8 cellular contexts compared by ENCODE assay signal in the genomic region with DNA sequence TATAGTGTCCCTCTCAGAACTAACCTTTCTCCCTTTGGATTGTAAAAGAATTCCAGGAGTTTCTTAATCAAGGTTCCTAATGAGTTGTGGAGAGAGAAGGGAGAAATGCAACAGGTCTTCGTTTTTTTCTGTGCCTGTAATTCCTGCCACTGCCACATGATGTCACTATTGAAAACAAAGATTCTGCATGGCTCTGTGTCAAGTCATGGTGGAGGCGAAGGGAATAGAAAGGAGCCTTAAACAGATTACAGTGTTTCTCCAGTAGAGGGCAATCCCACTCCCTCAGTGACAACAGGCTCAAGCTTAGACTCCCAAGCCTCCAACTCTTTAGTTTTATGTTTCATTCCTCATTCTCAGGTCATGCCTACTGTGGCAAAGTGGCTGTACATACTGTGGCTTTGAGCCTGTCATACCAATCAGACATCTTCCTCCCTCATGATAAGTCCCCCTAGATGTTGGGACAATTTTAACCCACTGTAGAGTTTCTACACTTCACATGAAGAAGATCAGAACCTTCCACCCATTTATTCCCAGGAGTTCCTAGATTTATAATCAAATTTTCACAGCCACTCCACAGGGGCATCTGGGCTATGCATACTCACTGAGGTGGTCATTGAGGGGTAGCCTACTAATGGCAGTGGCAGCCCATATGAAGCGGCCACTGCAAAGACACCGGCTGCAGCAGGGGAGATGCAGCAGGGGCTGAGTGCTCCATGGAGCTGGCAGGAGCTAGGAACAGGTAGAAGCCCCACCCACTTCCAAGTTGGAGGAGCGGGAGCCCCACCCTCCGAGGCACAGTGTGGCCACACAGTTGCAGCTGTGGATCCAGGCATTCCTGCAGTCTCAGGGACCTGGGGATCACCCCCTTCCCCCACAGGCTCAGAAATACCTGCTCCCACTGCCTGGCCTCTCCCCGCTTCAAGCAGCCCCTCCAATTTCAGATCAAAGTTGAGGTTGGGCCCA.
DNase-seq lines count a peak whose midpoint lies in the region; ATAC-seq and TF ChIP-seq lines count a peak whose summit lies in the region.

No MANE protein-coding gene starts in this region.

- peak; percentile 81 for DNase-seq in DMS 273 (lab: John Stamatoyannopoulos, UW; ENCODE audit: unreplicated experiment)
- no peak for DNase-seq in DMS 273 treated with DMSO at 0.1 percent for 48 hours (lab: John Stamatoyannopoulos, UW)
- DNase-seq in Peyer's patch: no peak
- peak; percentile 66 for DNase-seq in fibroblast of peridontal ligament (ENCODE audit: extremely low read depth)
- no peak for DNase-seq in thoracic aorta (ENCODE audit: low spot score)
- DNase-seq in effector memory CD4-positive, alpha-beta T cell: no peak

- no peak for TF ChIP-seq POLR2A in Peyer's patch (IDR thresholded peaks at IDR 0.05)

- H3K9me3 ChIP-seq in HEK293 (ENCODE audit: control insufficient read depth, insufficient read depth, low read depth, low read length): no peaks in the 10 kb centered on the region
- peaks cover 0 to 3% (median 0%) of the 10 kb centered on the region in 4 donors for H3K9me3 ChIP-seq in Peyer's patch
- peaks cover 8% of the 10 kb centered on the region for H3K9me3 ChIP-seq in thoracic aorta
- no peaks in the 10 kb centered on the region for H3K9me3 ChIP-seq in effector memory CD4-positive, alpha-beta T cell (ENCODE audit: control insufficient read depth, low read length)

- H3K36me3 ChIP-seq in HEK293 (ENCODE audit: control insufficient read depth in 2 of 2, insufficient read depth in 1 of 2, low read length in 2 of 2) (no peaks in the 10 kb centered on the region), Peyer's patch (no peaks in the 10 kb centered on the region), thoracic aorta (no peaks in the 10 kb centered on the region)
- H3K36me3 ChIP-seq in effector memory CD4-positive, alpha-beta T cell (ENCODE audit: control insufficient read depth, insufficient read depth, low read length): no peaks in the 10 kb centered on the region

- POLR2A ChIA-PET in HEK293 (lab: Yijun Ruan, JAX): interaction anchor here (0.6 kb wide), 1 partner anchor 436 kb away, joined by 5 read pairs; a partner anchor contains a TSS

- no peak for TF ChIP-seq CTCF in HEK293 (tag by site-specific recombination; IDR thresholded peaks at IDR 0.05)
- peak in 5 of 6 experiments; percentile 21 to 77 (median 45) for TF ChIP-seq CTCF in Peyer's patch (IDR thresholded peaks at IDR 0.05)
- peak; percentile 15 for TF ChIP-seq CTCF in thoracic aorta (IDR thresholded peaks at IDR 0.05)

- H3K4me3 ChIP-seq in HEK293 (ENCODE audit: low read depth, low read length) (no peak overlapping the region), Peyer's patch (no peak overlapping the region), thoracic aorta (no peak overlapping the region)
- H3K4me3 ChIP-seq in effector memory CD4-positive, alpha-beta T cell (ENCODE audit: insufficient read depth, low read depth, low read length, poor library complexity, severe bottlenecking): no peak overlapping the region

- ATAC-seq in thoracic aorta (ENCODE audit: insufficient number of reproducible peaks, low FRiP score, low read depth) (no peak), GM19328 (IDR thresholded peaks at IDR 0.05; ENCODE audit: unreplicated experiment) (no peak)

- no peak overlapping the region for H3K27ac ChIP-seq in HEK293 (ENCODE audit: extremely low read depth, low read depth, low read length)
- no peak overlapping the region for H3K27ac ChIP-seq in Peyer's patch
- no peak overlapping the region for H3K27ac ChIP-seq in thoracic aorta
- H3K27ac ChIP-seq in effector memory CD4-positive, alpha-beta T cell (ENCODE audit: insufficient read depth, low read length, poor library complexity, severe bottlenecking): no peak overlapping the region

- H3K27me3 ChIP-seq in Peyer's patch: no peaks in the 10 kb centered on the region
- no peaks in the 10 kb centered on the region for H3K27me3 ChIP-seq in thoracic aorta (replicated peaks; ENCODE audit: insufficient read depth)
- H3K27me3 ChIP-seq in effector memory CD4-positive, alpha-beta T cell (replicated peaks; ENCODE audit: control insufficient read depth, insufficient read depth, low read length, poor library complexity, severe bottlenecking): no peaks in the 10 kb centered on the region

- H3K4me1 ChIP-seq in HEK293 (ENCODE audit: control insufficient read depth, insufficient read depth, low read length) (no peaks in the 10 kb centered on the region), Peyer's patch (no peaks in the 10 kb centered on the region), thoracic aorta (ENCODE audit: control insufficient read depth in 1 of 2, low read depth in 2 of 2) (peaks cover 0 to 5% of the 10 kb centered on the region in 2 donors)
- no peaks in the 10 kb centered on the region for H3K4me1 ChIP-seq in effector memory CD4-positive, alpha-beta T cell (ENCODE audit: control insufficient read depth, insufficient read depth, low read length, poor library complexity, severe bottlenecking)

- CTCF ChIA-PET in HEK293 (lab: Yijun Ruan, JAX): interaction anchor here (0.6 to 3.8 kb wide), 10 partner anchors 11 to 1938 kb away, joined by 3 to 19 read pairs (median 4); no protein-coding TSS in a partner anchor

TF ChIP-seq in HEK293, 187 proteins besides CTCF, POLR2A, EP300 and RAD21 (continues in another document):
- TF ChIP-seq ZNF239 (tag by site-specific recombination; IDR thresholded peaks at IDR 0.05) (no peak), ZNF324 (tag by site-specific recombination; IDR thresholded peaks at IDR 0.05) (no peak), ZNF23 (tag by site-specific recombination; IDR thresholded peaks at IDR 0.05; ENCODE audit: borderline replicate concordance) (no peak), ZNF654 (tag by site-specific recombination; IDR thresholded peaks at IDR 0.05; ENCODE audit: low read depth) (0 out of 2 replicates have a peak, but pooled peaks have one; percentile 29), ZNF292 (tag by site-specific recombination; IDR thresholded peaks at IDR 0.05; ENCODE audit: borderline replicate concordance, low read depth) (no peak), ZBTB7A (tag by site-specific recombination; IDR thresholded peaks at IDR 0.05; ENCODE audit: low read depth) (no peak), ZNF132 (tag by site-specific recombination; IDR thresholded peaks at IDR 0.05; ENCODE audit: borderline replicate concordance) (no peak), ZSCAN16 (tag by site-specific recombination; IDR thresholded peaks at IDR 0.05) (no peak), SP7 (tag by site-specific recombination; IDR thresholded peaks at IDR 0.05) (no peak), ZNF677 (tag by site-specific recombination; IDR thresholded peaks at IDR 0.05) (no peak), SETDB1 (IDR thresholded peaks at IDR 0.05; ENCODE audit: insufficient read length, low read length) (peak; percentile 53)
- TF ChIP-seq, protein P1, sequence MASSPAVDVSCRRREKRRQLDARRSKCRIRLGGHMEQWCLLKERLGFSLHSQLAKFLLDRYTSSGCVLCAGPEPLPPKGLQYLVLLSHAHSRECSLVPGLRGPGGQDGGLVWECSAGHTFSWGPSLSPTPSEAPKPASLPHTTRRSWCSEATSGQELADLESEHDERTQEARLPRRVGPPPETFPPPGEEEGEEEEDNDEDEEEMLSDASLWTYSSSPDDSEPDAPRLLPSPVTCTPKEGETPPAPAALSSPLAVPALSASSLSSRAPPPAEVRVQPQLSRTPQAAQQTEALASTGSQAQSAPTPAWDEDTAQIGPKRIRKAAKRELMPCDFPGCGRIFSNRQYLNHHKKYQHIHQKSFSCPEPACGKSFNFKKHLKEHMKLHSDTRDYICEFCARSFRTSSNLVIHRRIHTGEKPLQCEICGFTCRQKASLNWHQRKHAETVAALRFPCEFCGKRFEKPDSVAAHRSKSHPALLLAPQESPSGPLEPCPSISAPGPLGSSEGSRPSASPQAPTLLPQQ (tag by site-specific recombination; IDR thresholded peaks at IDR 0.05): no peak
- TF ChIP-seq, protein P2, sequence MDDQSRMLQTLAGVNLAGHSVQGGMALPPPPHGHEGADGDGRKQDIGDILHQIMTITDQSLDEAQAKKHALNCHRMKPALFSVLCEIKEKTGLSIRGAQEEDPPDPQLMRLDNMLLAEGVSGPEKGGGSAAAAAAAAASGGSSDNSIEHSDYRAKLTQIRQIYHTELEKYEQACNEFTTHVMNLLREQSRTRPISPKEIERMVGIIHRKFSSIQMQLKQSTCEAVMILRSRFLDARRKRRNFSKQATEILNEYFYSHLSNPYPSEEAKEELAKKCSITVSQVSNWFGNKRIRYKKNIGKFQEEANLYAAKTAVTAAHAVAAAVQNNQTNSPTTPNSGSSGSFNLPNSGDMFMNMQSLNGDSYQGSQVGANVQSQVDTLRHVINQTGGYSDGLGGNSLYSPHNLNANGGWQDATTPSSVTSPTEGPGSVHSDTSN (CRISPR knock-in tag; IDR thresholded peaks at IDR 0.05): no peak
- TF ChIP-seq, protein P3, sequence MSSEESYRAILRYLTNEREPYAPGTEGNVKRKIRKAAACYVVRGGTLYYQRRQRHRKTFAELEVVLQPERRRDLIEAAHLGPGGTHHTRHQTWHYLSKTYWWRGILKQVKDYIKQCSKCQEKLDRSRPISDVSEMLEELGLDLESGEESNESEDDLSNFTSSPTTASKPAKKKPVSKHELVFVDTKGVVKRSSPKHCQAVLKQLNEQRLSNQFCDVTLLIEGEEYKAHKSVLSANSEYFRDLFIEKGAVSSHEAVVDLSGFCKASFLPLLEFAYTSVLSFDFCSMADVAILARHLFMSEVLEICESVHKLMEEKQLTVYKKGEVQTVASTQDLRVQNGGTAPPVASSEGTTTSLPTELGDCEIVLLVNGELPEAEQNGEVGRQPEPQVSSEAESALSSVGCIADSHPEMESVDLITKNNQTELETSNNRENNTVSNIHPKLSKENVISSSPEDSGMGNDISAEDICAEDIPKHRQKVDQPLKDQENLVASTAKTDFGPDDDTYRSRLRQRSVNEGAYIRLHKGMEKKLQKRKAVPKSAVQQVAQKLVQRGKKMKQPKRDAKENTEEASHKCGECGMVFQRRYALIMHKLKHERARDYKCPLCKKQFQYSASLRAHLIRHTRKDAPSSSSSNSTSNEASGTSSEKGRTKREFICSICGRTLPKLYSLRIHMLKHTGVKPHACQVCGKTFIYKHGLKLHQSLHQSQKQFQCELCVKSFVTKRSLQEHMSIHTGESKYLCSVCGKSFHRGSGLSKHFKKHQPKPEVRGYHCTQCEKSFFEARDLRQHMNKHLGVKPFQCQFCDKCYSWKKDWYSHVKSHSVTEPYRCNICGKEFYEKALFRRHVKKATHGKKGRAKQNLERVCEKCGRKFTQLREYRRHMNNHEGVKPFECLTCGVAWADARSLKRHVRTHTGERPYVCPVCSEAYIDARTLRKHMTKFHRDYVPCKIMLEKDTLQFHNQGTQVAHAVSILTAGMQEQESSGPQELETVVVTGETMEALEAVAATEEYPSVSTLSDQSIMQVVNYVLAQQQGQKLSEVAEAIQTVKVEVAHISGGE (tag by site-specific recombination; conservative IDR thresholded peaks at IDR 0.05; ENCODE audit: low read depth): no peak

Comparison
In these comparisons a context has a peak if more than half of its experiments do, and no peak if none do; other contexts are left out.
1. DNase-seq: peak in DMS 273 (single experiment) and fibroblast of peridontal ligament (single experiment); none in DMS 273 treated with DMSO at 0.1 percent for 48 hours (single experiment), Peyer's patch (0 of 3), thoracic aorta (single experiment) and effector memory CD4-positive, alpha-beta T cell (0 of 3).